ENCODE assay signal across 1 cellular context in the genomic region with DNA sequence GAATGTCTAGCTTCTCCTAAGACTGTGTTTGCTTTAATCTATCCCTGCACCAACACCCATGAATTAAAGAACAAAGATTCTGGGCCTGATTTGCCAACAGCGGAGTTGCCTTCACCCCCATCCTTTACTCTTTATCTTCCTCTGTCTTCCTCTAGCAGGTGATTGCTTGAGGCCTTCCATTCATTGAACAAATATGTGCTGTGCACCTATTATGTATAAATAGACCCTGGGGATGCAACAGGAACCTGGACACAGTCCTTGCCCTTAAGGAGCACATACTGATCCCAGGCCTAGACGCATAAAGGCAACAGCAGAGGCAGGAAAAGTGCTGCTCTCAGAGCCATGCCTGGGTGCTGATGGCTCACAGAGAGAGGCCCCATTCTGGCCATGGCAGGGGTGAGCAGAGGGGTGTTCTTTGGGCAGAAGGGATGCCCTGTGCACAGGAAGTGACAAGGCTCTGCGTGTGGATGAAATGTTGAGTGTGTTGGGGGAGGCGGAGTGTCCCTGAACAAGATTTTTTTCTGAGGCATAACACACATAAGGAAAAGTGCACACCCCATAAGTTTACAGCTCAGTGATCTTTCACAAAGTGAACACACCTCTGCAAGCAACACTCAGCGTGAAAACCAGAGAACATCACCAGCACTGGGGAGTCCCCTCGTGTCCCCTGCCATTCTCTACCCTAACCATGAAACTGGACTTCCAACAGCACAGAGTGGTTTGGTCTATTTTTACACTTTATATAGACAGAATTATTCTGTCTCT.
A peak's percentile ranks its signal among the peaks of the same experiment; 100 is the strongest.
TF ChIP-seq lines count a peak whose summit lies in the region.

No MANE protein-coding gene starts in this region.

TF ChIP-seq in GM12878, 131 proteins besides CTCF, POLR2A, EP300 and RAD21 (continued from another document):
- TF ChIP-seq E2F8 (IDR thresholded peaks at IDR 0.05; ENCODE audit: low read depth, partially characterized antibody), result no peak
- TF ChIP-seq, protein P1, sequence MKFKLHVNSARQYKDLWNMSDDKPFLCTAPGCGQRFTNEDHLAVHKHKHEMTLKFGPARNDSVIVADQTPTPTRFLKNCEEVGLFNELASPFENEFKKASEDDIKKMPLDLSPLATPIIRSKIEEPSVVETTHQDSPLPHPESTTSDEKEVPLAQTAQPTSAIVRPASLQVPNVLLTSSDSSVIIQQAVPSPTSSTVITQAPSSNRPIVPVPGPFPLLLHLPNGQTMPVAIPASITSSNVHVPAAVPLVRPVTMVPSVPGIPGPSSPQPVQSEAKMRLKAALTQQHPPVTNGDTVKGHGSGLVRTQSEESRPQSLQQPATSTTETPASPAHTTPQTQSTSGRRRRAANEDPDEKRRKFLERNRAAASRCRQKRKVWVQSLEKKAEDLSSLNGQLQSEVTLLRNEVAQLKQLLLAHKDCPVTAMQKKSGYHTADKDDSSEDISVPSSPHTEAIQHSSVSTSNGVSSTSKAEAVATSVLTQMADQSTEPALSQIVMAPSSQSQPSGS (IDR thresholded peaks at IDR 0.05; ENCODE audit: low read length), result no peak
- TF ChIP-seq GABPA (IDR thresholded peaks at IDR 0.05; ENCODE audit: low read depth), result no peak
- TF ChIP-seq SMARCA5 (IDR thresholded peaks at IDR 0.05), result 0 out of 2 replicates have a peak, but pooled peaks have one; percentile 16
- TF ChIP-seq NR2C2 (IDR thresholded peaks at IDR 0.05; ENCODE audit: borderline replicate concordance, control insufficient read depth, insufficient read length, low read depth), result no peak
- TF ChIP-seq, protein P2, sequence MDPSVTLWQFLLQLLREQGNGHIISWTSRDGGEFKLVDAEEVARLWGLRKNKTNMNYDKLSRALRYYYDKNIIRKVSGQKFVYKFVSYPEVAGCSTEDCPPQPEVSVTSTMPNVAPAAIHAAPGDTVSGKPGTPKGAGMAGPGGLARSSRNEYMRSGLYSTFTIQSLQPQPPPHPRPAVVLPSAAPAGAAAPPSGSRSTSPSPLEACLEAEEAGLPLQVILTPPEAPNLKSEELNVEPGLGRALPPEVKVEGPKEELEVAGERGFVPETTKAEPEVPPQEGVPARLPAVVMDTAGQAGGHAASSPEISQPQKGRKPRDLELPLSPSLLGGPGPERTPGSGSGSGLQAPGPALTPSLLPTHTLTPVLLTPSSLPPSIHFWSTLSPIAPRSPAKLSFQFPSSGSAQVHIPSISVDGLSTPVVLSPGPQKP (IDR thresholded peaks at IDR 0.05; ENCODE audit: low read depth, low read length), result no peak
- 0 out of 2 replicates have a peak, but pooled peaks have one; percentile 18 for TF ChIP-seq STAT3 (IDR thresholded peaks at IDR 0.05; ENCODE audit: low read depth, low read length)
- peak; percentile 46; the same call in 1 of the 2 replicates for TF ChIP-seq CREB1 (IDR thresholded peaks at IDR 0.05; ENCODE audit: low read depth)
- no peak for TF ChIP-seq HDAC6 (IDR thresholded peaks at IDR 0.05; ENCODE audit: unreplicated experiment)
- no peak for TF ChIP-seq EZH2 (IDR thresholded peaks at IDR 0.05; ENCODE audit: borderline replicate concordance, control insufficient read depth, low read depth, low read length)
- TF ChIP-seq BRCA1 (IDR thresholded peaks at IDR 0.05; ENCODE audit: low read depth, low read length), result no peak
- TF ChIP-seq TCF3 (IDR thresholded peaks at IDR 0.05; ENCODE audit: borderline replicate concordance, insufficient read depth, low read depth, low read length), result no peak
- TF ChIP-seq NRF1 (conservative IDR thresholded peaks at IDR 0.05; ENCODE audit: low read depth, low read length), result no peak
- TF ChIP-seq RCOR1 (conservative IDR thresholded peaks at IDR 0.05; ENCODE audit: low read depth, low read length), result no peak
- TF ChIP-seq MTA2 (IDR thresholded peaks at IDR 0.05; ENCODE audit: low read depth), result no peak
- TF ChIP-seq, protein P3, sequence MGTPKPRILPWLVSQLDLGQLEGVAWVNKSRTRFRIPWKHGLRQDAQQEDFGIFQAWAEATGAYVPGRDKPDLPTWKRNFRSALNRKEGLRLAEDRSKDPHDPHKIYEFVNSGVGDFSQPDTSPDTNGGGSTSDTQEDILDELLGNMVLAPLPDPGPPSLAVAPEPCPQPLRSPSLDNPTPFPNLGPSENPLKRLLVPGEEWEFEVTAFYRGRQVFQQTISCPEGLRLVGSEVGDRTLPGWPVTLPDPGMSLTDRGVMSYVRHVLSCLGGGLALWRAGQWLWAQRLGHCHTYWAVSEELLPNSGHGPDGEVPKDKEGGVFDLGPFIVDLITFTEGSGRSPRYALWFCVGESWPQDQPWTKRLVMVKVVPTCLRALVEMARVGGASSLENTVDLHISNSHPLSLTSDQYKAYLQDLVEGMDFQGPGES (IDR thresholded peaks at IDR 0.05), result no peak
- TF ChIP-seq MLLT1 (IDR thresholded peaks at IDR 0.05), result no peak
- no peak for TF ChIP-seq POLR2AphosphoS5 (IDR thresholded peaks at IDR 0.05; ENCODE audit: low read length)
- TF ChIP-seq MXI1 (IDR thresholded peaks at IDR 0.05; ENCODE audit: low read depth, low read length), result 0 out of 2 replicates have a peak, but pooled peaks have one; percentile 20
- TF ChIP-seq PRDM15 (CRISPR knock-in tag; IDR thresholded peaks at IDR 0.05), result no peak
- TF ChIP-seq STAT1 (conservative IDR thresholded peaks at IDR 0.05), result no peak
- peak; percentile 53; the same call in 1 of the 2 replicates for TF ChIP-seq PAX5 (IDR thresholded peaks at IDR 0.05; ENCODE audit: borderline replicate concordance, low read depth, low read length)
- TF ChIP-seq KLF5 (IDR thresholded peaks at IDR 0.05; ENCODE audit: partially characterized antibody), result no peak
- no peak for TF ChIP-seq MEF2A (IDR thresholded peaks at IDR 0.05; ENCODE audit: insufficient read depth, low read depth, low read length)
- TF ChIP-seq, protein P4, sequence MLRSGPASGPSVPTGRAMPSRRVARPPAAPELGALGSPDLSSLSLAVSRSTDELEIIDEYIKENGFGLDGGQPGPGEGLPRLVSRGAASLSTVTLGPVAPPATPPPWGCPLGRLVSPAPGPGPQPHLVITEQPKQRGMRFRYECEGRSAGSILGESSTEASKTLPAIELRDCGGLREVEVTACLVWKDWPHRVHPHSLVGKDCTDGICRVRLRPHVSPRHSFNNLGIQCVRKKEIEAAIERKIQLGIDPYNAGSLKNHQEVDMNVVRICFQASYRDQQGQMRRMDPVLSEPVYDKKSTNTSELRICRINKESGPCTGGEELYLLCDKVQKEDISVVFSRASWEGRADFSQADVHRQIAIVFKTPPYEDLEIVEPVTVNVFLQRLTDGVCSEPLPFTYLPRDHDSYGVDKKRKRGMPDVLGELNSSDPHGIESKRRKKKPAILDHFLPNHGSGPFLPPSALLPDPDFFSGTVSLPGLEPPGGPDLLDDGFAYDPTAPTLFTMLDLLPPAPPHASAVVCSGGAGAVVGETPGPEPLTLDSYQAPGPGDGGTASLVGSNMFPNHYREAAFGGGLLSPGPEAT (IDR thresholded peaks at IDR 0.05; ENCODE audit: low read depth), result no peak
- peak; percentile 26; the same call in 1 of the 2 replicates for TF ChIP-seq ATF7 (IDR thresholded peaks at IDR 0.05; ENCODE audit: low read depth)
- TF ChIP-seq SMC3 (IDR thresholded peaks at IDR 0.05; ENCODE audit: borderline replicate concordance, low read length), result no peak
- TF ChIP-seq TBL1XR1 (IDR thresholded peaks at IDR 0.05; ENCODE audit: low read depth, low read length), result no peak
- TF ChIP-seq NFXL1 (IDR thresholded peaks at IDR 0.05; ENCODE audit: borderline replicate concordance), result no peak
- no peak for TF ChIP-seq TAF1 (IDR thresholded peaks at IDR 0.05; ENCODE audit: borderline replicate concordance, low read depth, low read length)
- TF ChIP-seq ESRRA (IDR thresholded peaks at IDR 0.05; ENCODE audit: low read length), result no peak
- TF ChIP-seq, protein P5, sequence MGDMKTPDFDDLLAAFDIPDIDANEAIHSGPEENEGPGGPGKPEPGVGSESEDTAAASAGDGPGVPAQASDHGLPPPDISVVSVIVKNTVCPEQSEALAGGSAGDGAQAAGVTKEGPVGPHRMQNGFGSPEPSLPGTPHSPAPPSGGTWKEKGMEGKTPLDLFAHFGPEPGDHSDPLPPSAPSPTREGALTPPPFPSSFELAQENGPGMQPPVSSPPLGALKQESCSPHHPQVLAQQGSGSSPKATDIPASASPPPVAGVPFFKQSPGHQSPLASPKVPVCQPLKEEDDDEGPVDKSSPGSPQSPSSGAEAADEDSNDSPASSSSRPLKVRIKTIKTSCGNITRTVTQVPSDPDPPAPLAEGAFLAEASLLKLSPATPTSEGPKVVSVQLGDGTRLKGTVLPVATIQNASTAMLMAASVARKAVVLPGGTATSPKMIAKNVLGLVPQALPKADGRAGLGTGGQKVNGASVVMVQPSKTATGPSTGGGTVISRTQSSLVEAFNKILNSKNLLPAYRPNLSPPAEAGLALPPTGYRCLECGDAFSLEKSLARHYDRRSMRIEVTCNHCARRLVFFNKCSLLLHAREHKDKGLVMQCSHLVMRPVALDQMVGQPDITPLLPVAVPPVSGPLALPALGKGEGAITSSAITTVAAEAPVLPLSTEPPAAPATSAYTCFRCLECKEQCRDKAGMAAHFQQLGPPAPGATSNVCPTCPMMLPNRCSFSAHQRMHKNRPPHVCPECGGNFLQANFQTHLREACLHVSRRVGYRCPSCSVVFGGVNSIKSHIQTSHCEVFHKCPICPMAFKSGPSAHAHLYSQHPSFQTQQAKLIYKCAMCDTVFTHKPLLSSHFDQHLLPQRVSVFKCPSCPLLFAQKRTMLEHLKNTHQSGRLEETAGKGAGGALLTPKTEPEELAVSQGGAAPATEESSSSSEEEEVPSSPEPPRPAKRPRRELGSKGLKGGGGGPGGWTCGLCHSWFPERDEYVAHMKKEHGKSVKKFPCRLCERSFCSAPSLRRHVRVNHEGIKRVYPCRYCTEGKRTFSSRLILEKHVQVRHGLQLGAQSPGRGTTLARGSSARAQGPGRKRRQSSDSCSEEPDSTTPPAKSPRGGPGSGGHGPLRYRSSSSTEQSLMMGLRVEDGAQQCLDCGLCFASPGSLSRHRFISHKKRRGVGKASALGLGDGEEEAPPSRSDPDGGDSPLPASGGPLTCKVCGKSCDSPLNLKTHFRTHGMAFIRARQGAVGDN (IDR thresholded peaks at IDR 0.05), result peak; percentile 64; the same call in 1 of the 2 replicates
- no peak for TF ChIP-seq HCFC1 (IDR thresholded peaks at IDR 0.05; ENCODE audit: low read length)
- TF ChIP-seq JUND (IDR thresholded peaks at IDR 0.05; ENCODE audit: low read depth, low read length), result no peak
- TF ChIP-seq, protein P6, sequence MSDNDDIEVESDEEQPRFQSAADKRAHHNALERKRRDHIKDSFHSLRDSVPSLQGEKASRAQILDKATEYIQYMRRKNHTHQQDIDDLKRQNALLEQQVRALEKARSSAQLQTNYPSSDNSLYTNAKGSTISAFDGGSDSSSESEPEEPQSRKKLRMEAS (IDR thresholded peaks at IDR 0.05; ENCODE audit: low read depth, low read length), result no peak
- no peak for TF ChIP-seq BHLHE40 (IDR thresholded peaks at IDR 0.05; ENCODE audit: borderline replicate concordance in 1 of 2, low read depth in 2 of 2, low read length in 1 of 2)
- TF ChIP-seq WRNIP1 (IDR thresholded peaks at IDR 0.05; ENCODE audit: borderline replicate concordance, low read depth, low read length), result no peak
- no peak; the same call in 1 of the 2 replicates for TF ChIP-seq RAD51 (IDR thresholded peaks at IDR 0.05)
